ENCODE assay signal across 1 cellular context in genomic region chr6:36885461-36886401, GRCh38.
TF ChIP-seq lines count a peak whose summit lies in the region.

Gene C6orf89 (plus strand): TSS chr6:36885952. CDS start chr6:36899445, 13,493 bp downstream.

TF ChIP-seq in HEK293, 187 proteins besides CTCF, POLR2A, EP300 and RAD21 (continued from another document):
- TF ChIP-seq SP3 (tag by site-specific recombination; IDR thresholded peaks at IDR 0.05): peak; percentile 90
- TF ChIP-seq ZNF223 (tag by site-specific recombination; IDR thresholded peaks at IDR 0.05): no peak
- peak; percentile 69 for TF ChIP-seq GLIS1 (tag by site-specific recombination; IDR thresholded peaks at IDR 0.05)
- TF ChIP-seq ZNF354C (tag by site-specific recombination; IDR thresholded peaks at IDR 0.05; ENCODE audit: borderline replicate concordance, low read depth): no peak
TF ChIP-seq in HEK293: peak in this region for 68.
